ENCODE assay signal across 2 cellular contexts in the genomic region with DNA sequence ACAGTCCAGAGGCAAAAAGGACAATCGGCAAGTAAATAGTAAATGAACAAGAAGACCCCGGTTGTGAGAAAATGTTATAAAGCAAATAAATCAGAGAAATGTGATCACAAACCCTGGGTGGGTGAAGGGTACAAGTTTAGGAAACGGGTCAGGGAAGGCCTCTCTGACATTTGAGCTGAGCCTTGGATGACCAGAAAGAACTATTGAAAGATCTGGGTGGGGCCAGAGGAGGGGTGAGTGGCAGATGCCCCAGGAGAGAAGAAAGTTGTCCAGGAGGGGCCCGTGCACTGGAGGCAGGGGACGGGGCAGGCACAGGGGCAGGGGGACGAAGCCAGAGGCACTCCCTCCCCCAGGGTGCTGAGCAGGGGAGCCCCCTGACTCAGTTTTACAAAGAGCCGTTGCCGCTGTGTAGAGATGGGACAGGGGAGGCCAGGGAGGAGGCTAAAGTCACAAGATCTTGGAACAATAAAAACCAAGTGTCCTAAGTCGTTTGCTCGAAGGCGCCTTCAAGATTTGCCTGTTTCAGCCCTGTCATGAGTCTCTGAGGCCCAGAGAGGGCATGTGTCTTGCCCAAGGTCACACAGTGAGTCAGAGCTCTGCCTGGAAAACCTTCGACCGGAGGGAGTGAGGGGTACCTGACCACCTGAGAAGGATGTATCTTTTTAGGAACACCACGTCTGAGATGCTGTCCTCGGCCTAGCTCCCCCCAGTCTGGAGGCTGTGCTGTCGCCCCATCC.
TF ChIP-seq lines count a peak whose summit lies in the region.

No MANE protein-coding gene starts in this region.

TF ChIP-seq in SK-N-SH, 30 proteins besides CTCF, POLR2A, EP300 and RAD21 (continued from another document):
- TF ChIP-seq, protein P1, sequence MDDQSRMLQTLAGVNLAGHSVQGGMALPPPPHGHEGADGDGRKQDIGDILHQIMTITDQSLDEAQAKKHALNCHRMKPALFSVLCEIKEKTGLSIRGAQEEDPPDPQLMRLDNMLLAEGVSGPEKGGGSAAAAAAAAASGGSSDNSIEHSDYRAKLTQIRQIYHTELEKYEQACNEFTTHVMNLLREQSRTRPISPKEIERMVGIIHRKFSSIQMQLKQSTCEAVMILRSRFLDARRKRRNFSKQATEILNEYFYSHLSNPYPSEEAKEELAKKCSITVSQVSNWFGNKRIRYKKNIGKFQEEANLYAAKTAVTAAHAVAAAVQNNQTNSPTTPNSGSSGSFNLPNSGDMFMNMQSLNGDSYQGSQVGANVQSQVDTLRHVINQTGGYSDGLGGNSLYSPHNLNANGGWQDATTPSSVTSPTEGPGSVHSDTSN (IDR thresholded peaks at IDR 0.05): no peak
- TF ChIP-seq MEF2A (IDR thresholded peaks at IDR 0.05; ENCODE audit: borderline replicate concordance, low read depth): no peak
- TF ChIP-seq, protein P2, sequence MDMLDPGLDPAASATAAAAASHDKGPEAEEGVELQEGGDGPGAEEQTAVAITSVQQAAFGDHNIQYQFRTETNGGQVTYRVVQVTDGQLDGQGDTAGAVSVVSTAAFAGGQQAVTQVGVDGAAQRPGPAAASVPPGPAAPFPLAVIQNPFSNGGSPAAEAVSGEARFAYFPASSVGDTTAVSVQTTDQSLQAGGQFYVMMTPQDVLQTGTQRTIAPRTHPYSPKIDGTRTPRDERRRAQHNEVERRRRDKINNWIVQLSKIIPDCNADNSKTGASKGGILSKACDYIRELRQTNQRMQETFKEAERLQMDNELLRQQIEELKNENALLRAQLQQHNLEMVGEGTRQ (IDR thresholded peaks at IDR 0.05; ENCODE audit: borderline replicate concordance, low read depth, low read length): no peak
- no peak for TF ChIP-seq RXRA (IDR thresholded peaks at IDR 0.05; ENCODE audit: borderline replicate concordance, low read depth)
- no peak for TF ChIP-seq FOXM1 (IDR thresholded peaks at IDR 0.05; ENCODE audit: low read depth)
- TF ChIP-seq, protein P3, sequence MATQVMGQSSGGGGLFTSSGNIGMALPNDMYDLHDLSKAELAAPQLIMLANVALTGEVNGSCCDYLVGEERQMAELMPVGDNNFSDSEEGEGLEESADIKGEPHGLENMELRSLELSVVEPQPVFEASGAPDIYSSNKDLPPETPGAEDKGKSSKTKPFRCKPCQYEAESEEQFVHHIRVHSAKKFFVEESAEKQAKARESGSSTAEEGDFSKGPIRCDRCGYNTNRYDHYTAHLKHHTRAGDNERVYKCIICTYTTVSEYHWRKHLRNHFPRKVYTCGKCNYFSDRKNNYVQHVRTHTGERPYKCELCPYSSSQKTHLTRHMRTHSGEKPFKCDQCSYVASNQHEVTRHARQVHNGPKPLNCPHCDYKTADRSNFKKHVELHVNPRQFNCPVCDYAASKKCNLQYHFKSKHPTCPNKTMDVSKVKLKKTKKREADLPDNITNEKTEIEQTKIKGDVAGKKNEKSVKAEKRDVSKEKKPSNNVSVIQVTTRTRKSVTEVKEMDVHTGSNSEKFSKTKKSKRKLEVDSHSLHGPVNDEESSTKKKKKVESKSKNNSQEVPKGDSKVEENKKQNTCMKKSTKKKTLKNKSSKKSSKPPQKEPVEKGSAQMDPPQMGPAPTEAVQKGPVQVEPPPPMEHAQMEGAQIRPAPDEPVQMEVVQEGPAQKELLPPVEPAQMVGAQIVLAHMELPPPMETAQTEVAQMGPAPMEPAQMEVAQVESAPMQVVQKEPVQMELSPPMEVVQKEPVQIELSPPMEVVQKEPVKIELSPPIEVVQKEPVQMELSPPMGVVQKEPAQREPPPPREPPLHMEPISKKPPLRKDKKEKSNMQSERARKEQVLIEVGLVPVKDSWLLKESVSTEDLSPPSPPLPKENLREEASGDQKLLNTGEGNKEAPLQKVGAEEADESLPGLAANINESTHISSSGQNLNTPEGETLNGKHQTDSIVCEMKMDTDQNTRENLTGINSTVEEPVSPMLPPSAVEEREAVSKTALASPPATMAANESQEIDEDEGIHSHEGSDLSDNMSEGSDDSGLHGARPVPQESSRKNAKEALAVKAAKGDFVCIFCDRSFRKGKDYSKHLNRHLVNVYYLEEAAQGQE (IDR thresholded peaks at IDR 0.05; ENCODE audit: low read depth, low read length): no peak
- no peak for TF ChIP-seq NFIC (IDR thresholded peaks at IDR 0.05; ENCODE audit: borderline replicate concordance)
- TF ChIP-seq RFX5 (IDR thresholded peaks at IDR 0.05; ENCODE audit: low read length): no peak
- TF ChIP-seq, protein P4, sequence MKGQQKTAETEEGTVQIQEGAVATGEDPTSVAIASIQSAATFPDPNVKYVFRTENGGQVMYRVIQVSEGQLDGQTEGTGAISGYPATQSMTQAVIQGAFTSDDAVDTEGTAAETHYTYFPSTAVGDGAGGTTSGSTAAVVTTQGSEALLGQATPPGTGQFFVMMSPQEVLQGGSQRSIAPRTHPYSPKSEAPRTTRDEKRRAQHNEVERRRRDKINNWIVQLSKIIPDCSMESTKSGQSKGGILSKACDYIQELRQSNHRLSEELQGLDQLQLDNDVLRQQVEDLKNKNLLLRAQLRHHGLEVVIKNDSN (IDR thresholded peaks at IDR 0.05; ENCODE audit: borderline replicate concordance, low read depth): no peak
- TF ChIP-seq GABPA (IDR thresholded peaks at IDR 0.05; ENCODE audit: low read depth): no peak
- TF ChIP-seq YY1 (IDR thresholded peaks at IDR 0.05; ENCODE audit: low read depth): no peak
- TF ChIP-seq, protein P5, sequence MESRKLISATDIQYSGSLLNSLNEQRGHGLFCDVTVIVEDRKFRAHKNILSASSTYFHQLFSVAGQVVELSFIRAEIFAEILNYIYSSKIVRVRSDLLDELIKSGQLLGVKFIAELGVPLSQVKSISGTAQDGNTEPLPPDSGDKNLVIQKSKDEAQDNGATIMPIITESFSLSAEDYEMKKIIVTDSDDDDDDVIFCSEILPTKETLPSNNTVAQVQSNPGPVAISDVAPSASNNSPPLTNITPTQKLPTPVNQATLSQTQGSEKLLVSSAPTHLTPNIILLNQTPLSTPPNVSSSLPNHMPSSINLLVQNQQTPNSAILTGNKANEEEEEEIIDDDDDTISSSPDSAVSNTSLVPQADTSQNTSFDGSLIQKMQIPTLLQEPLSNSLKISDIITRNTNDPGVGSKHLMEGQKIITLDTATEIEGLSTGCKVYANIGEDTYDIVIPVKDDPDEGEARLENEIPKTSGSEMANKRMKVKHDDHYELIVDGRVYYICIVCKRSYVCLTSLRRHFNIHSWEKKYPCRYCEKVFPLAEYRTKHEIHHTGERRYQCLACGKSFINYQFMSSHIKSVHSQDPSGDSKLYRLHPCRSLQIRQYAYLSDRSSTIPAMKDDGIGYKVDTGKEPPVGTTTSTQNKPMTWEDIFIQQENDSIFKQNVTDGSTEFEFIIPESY (IDR thresholded peaks at IDR 0.05; ENCODE audit: borderline replicate concordance, low read depth): no peak
- no peak for TF ChIP-seq ELF1 (IDR thresholded peaks at IDR 0.05)

TF ChIP-seq in SK-N-SH treated with all-trans-retinoic acid at 6 μM for 48 hours, 23 proteins besides CTCF, POLR2A, EP300 and RAD21 (continued from another document):
- no peak for TF ChIP-seq BACH2 (CRISPR knock-in tag; IDR thresholded peaks at IDR 0.05; ENCODE audit: borderline replicate concordance)
- no peak for TF ChIP-seq ISL1 (CRISPR knock-in tag; IDR thresholded peaks at IDR 0.05)
- TF ChIP-seq PATZ1 (CRISPR knock-in tag; IDR thresholded peaks at IDR 0.05; ENCODE audit: borderline replicate concordance): no peak
- TF ChIP-seq ZFP30 (CRISPR knock-in tag; IDR thresholded peaks at IDR 0.05): no peak
- TF ChIP-seq TCF4 (CRISPR knock-in tag; IDR thresholded peaks at IDR 0.05; ENCODE audit: borderline replicate concordance): no peak
- TF ChIP-seq OSR1 (CRISPR knock-in tag; IDR thresholded peaks at IDR 0.05): no peak
- TF ChIP-seq RARB (CRISPR knock-in tag; IDR thresholded peaks at IDR 0.05): no peak
- TF ChIP-seq ZNF70 (CRISPR knock-in tag; IDR thresholded peaks at IDR 0.05): no peak
